1 cellular context compared by ENCODE assay signal in the genomic region with DNA sequence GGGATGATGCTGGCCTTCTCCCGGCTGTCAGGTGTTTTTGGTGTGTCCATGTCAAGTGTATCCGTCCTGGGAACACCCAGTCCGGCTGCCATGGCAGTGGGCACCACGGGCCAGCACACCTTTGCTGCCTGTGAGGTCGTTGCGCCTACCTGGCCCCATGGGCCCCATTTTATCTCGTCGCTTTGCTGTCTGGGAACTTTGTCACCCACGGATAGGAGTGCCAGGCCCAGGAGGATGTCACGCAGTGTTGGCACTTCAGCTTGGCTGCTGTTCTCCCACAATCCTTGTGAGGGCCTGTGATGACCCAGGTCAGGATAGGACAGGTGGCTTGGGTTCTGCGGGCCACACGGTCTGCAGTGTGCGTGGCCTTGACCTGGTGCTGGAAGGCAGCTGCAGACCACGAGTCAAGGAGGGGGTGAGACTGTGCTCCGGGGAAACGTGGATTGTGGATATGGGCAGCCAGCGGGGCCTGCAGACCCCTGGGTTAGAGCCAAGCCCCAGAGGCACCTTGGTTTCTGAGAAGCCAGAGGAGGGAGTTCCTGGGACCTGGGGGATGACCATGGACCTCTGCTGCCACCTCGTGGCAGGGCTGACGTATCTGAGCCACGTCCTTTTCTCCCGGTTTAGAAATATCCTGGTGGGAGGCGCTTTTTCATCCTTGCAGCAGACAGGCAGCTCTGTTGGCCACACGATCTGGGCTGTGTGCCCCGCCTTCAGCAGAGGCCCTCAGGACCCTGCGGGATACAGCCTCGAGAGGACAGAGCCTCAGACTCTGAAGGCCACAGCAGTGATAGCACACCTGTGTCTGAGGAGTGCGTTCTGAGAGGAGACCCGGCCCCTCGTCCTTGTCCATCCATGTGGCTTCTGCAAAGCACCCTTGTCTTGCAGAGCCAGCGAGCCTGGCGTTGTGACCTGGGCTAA.
TF ChIP-seq lines count a peak whose summit lies in the region.

No MANE protein-coding gene starts in this region.

TF ChIP-seq in K562, 482 proteins besides CTCF, POLR2A, EP300 and RAD21 (continued from another document):
- TF ChIP-seq, protein P1, sequence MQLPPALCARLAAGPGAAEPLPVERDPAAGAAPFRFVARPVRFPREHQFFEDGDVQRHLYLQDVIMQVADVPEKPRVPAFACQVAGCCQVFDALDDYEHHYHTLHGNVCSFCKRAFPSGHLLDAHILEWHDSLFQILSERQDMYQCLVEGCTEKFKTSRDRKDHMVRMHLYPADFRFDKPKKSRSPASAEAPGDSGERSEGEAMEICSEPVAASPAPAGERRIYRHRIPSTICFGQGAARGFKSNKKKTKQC (CRISPR knock-in tag; IDR thresholded peaks at IDR 0.05) = 0 out of 2 replicates have a peak, but pooled peaks have one; percentile 18
- TF ChIP-seq KHSRP (IDR thresholded peaks at IDR 0.05) (no peak), JUN (IDR thresholded peaks at IDR 0.05; ENCODE audit: borderline replicate concordance, low read depth, low read length) (0 out of 2 replicates have a peak, but pooled peaks have one; percentile 19), JUN (CRISPR knock-in tag; IDR thresholded peaks at IDR 0.05; ENCODE audit: borderline replicate concordance) (no peak), SIN3B (IDR thresholded peaks at IDR 0.05; ENCODE audit: low read depth) (no peak), NCOA4 (IDR thresholded peaks at IDR 0.05; ENCODE audit: partially characterized antibody) (no peak), PML (IDR thresholded peaks at IDR 0.05; ENCODE audit: low read length) (no peak), RFX1 (IDR thresholded peaks at IDR 0.05) (no peak), BHLHE40 (IDR thresholded peaks at IDR 0.05; ENCODE audit: low read length) (peak; percentile 8; the same call in 1 of the 2 replicates), CTBP1 (IDR thresholded peaks at IDR 0.05; ENCODE audit: borderline replicate concordance) (peak; percentile 33; the same call in 1 of the 2 replicates), PHF21A (IDR thresholded peaks at IDR 0.05; ENCODE audit: borderline replicate concordance, low read depth) (no peak), SP1 (CRISPR knock-in tag; IDR thresholded peaks at IDR 0.05) (no peak), ESRRA (IDR thresholded peaks at IDR 0.05; ENCODE audit: borderline replicate concordance, low read depth) (0 out of 2 replicates have a peak, but pooled peaks have one; percentile 30), MTA3 (IDR thresholded peaks at IDR 0.05; ENCODE audit: borderline replicate concordance) (no peak)
- TF ChIP-seq, protein P2, sequence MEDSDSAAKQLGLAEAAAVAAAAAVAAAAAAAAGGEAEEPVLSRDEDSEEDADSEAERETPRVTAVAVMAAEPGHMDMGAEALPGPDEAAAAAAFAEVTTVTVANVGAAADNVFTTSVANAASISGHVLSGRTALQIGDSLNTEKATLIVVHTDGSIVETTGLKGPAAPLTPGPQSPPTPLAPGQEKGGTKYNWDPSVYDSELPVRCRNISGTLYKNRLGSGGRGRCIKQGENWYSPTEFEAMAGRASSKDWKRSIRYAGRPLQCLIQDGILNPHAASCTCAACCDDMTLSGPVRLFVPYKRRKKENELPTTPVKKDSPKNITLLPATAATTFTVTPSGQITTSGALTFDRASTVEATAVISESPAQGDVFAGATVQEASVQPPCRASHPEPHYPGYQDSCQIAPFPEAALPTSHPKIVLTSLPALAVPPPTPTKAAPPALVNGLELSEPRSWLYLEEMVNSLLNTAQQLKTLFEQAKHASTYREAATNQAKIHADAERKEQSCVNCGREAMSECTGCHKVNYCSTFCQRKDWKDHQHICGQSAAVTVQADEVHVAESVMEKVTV (CRISPR knock-in tag; IDR thresholded peaks at IDR 0.05) = peak; percentile 85
